In genomic region chr13:33017410-33017929, GRCh38 we compare ENCODE assay signal across 9 cellular contexts. TPM values are rescaled to one million over a fixed set of nuclear protein-coding genes. Genes with fewer than 3 reads are reported as not detected.
A peak's percentile ranks its signal among the peaks of the same experiment; 100 is the strongest.
DNase-seq lines count a peak whose midpoint lies in the region; ATAC-seq, FAIRE-seq and TF ChIP-seq lines count a peak whose summit lies in the region.
"Had no signal": no experiment of that assay in that cellular context is flagged by ENCODE, and none has a peak within 500 bp of the region (broad histone marks: within the 10 kb centered on the region; RNA-seq: fewer than 3 reads in every experiment).

No MANE protein-coding gene starts in this region.

- CTCF ChIA-PET in activated CD8-positive, alpha-beta T cell treated with anti-CD3 and anti-CD28 coated beads for 36 hours (lab: Charles Lee), result interaction anchor here (0.6 to 1.6 kb wide), 13 partner anchors 10 to 437 kb away, joined by 3 to 7 read pairs (median 3); partner anchors contain the start of gene PDS5B

- FAIRE-seq in D721Med (lab: Jason Lieb, UNC), result no peak

- peak overlapping the region; percentile 73 for H2AFZ ChIP-seq in neuronal stem cell (ENCODE audit: low read length)

- H3K9me3 ChIP-seq in gastroesophageal sphincter, result no peaks in the 10 kb centered on the region
- H3K9me3 ChIP-seq in neuronal stem cell (replicated peaks in 1 of 2; ENCODE audit: control insufficient read depth in 2 of 2, insufficient read depth in 1 of 2, low read depth in 1 of 2, low read length in 2 of 2), result peaks cover 0 to 24% of the 10 kb centered on the region in 2 donors

- H2BK12ac ChIP-seq in neuronal stem cell (ENCODE audit: low read length), result peak overlapping the region; percentile 75

- no peak overlapping the region for H3K23ac ChIP-seq in neuronal stem cell (ENCODE audit: low read depth, low read length, poor library complexity)

- DNase-seq in D721Med (ENCODE audit: insufficient read length, low spot score), result no peak
- peak; percentile 79 for DNase-seq in activated CD8-positive, alpha-beta T cell treated with anti-CD3 and anti-CD28 coated beads for 36 hours
- no peak for DNase-seq in neuronal stem cell (ENCODE audit: low spot score)
- DNase-seq in EL, result no peak
- no peak for DNase-seq in NCI-H2171 treated with DMSO at 0.1 percent for 48 hours (lab: John Stamatoyannopoulos, UW)

- H3K36me3 ChIP-seq in gastroesophageal sphincter, result no peaks in the 10 kb centered on the region
- no peaks in the 10 kb centered on the region for H3K36me3 ChIP-seq in neuronal stem cell (replicated peaks in 1 of 2; ENCODE audit: control insufficient read depth in 2 of 2, insufficient read depth in 2 of 2, low read length in 2 of 2)

- no peaks in the 10 kb centered on the region for H3K9me3 Mint-ChIP-seq in activated CD8-positive, alpha-beta T cell treated with anti-CD3 and anti-CD28 coated beads for 36 hours

- peak overlapping the region in 3 of 4 donors; percentile 73 to 81 (median 80) for H3K27ac ChIP-seq in gastroesophageal sphincter
- no peak overlapping the region for H3K27ac ChIP-seq in neuronal stem cell (replicated peaks; ENCODE audit: low read length)

- no peak for TF ChIP-seq EP300 in gastroesophageal sphincter (IDR thresholded peaks at IDR 0.05)

- peak overlapping the region; percentile 41 to 64 for H3K4me3 ChIP-seq in gastroesophageal sphincter
- H3K4me3 ChIP-seq in neuronal stem cell (ENCODE audit: low read length in 2 of 2), result peak overlapping the region in 1 of 2 donors; percentile 80

- H3K27me3 ChIP-seq in gastroesophageal sphincter (no peaks in the 10 kb centered on the region), neuronal stem cell (ENCODE audit: control insufficient read depth in 3 of 3, insufficient read depth in 3 of 3, low read depth in 1 of 3, low read length in 3 of 3) (peaks cover 12 to 83% (median 28%) of the 10 kb centered on the region in 3 experiments)

- peak overlapping the region; percentile 95 for H3K4me2 ChIP-seq in neuronal stem cell (ENCODE audit: insufficient read depth, low read length, poor library complexity, severe bottlenecking)

- intact Hi-C loops in activated CD8-positive, alpha-beta T cell treated with anti-CD3 and anti-CD28 coated beads for 36 hours (cut with micrococcal nuclease), result no loop called here

- H3K4me1 ChIP-seq in gastroesophageal sphincter (peaks cover 0 to 27% (median 0%) of the 10 kb centered on the region in 3 donors), neuronal stem cell (ENCODE audit: control insufficient read depth in 2 of 2, insufficient read depth in 1 of 2, low read depth in 1 of 2, low read length in 2 of 2) (peaks cover 0 to 6% of the 10 kb centered on the region in 2 donors)

- TF ChIP-seq CTCF in D721Med (IDR thresholded peaks at IDR 0.05; ENCODE audit: insufficient read depth, missing control alignments), result peak; percentile 20
- peak; percentile 65 for TF ChIP-seq CTCF in activated CD8-positive, alpha-beta T cell treated with anti-CD3 and anti-CD28 coated beads for 36 hours (IDR thresholded peaks at IDR 0.05)
- TF ChIP-seq CTCF in gastroesophageal sphincter (IDR thresholded peaks at IDR 0.05), result peak; percentile 13 to 65 (median 61)

- no peak overlapping the region for H4K91ac ChIP-seq in neuronal stem cell (ENCODE audit: low read depth, low read length, poor library complexity)

- no peak overlapping the region for H2BK15ac ChIP-seq in neuronal stem cell (ENCODE audit: low read length)

- no peaks in the 10 kb centered on the region for H3K79me1 ChIP-seq in neuronal stem cell (ENCODE audit: low read depth, low read length)

- peak overlapping the region; percentile 37 for H2BK120ac ChIP-seq in neuronal stem cell (ENCODE audit: low read depth, low read length)

- no peaks in the 10 kb centered on the region for H3K36me3 Mint-ChIP-seq in activated CD8-positive, alpha-beta T cell treated with anti-CD3 and anti-CD28 coated beads for 36 hours (ENCODE audit: low read depth)

- no peak for TF ChIP-seq POLR2A in gastroesophageal sphincter (IDR thresholded peaks at IDR 0.05)

- H3K4ac ChIP-seq in neuronal stem cell (ENCODE audit: low read length), result no peak overlapping the region

- peaks cover 58% of the 10 kb centered on the region for H3K27me3 Mint-ChIP-seq in activated CD8-positive, alpha-beta T cell treated with anti-CD3 and anti-CD28 coated beads for 36 hours

- 23 to 56% methylated on average over 5 to 11 of the region's 12 CpGs for WGBS in gastroesophageal sphincter (ENCODE audit: low coverage in 1 of 2), 2 donors
- WGBS in neuronal stem cell (ENCODE audit: extremely low coverage in 2 of 2, insufficient read length in 2 of 2, insufficient replicate concordance in 1 of 2), 2 donors, result no CpG with 5 or more reads among the region's 12 CpGs

- no peak overlapping the region for H3K14ac ChIP-seq in neuronal stem cell (ENCODE audit: low read length)

- H2AK5ac ChIP-seq in neuronal stem cell (ENCODE audit: low read depth, low read length), result no peak overlapping the region

- no peak overlapping the region for H2BK5ac ChIP-seq in neuronal stem cell (ENCODE audit: low read length)

- H3K27ac Mint-ChIP-seq in activated CD8-positive, alpha-beta T cell treated with anti-CD3 and anti-CD28 coated beads for 36 hours, result peak overlapping the region; percentile 4

- peak; percentile 79 for ATAC-seq in GM19395 (IDR thresholded peaks at IDR 0.05; ENCODE audit: unreplicated experiment)
- peak; percentile 72 for ATAC-seq in HG03442 (IDR thresholded peaks at IDR 0.05; ENCODE audit: unreplicated experiment)
- ATAC-seq in activated CD8-positive, alpha-beta T cell treated with anti-CD3 and anti-CD28 coated beads for 36 hours, result peak; percentile 95
- ATAC-seq in gastroesophageal sphincter, result peak; percentile 84

- peak overlapping the region; percentile 89 for H3K18ac ChIP-seq in neuronal stem cell (ENCODE audit: low read length)

- no peak overlapping the region for H4K8ac ChIP-seq in neuronal stem cell (ENCODE audit: low read depth, low read length)

- POLR2A ChIA-PET in activated CD8-positive, alpha-beta T cell treated with anti-CD3 and anti-CD28 coated beads for 36 hours (lab: Charles Lee), result interaction anchor here (0.9 kb wide), 1 partner anchor 367 kb away, joined by 4 read pairs; no protein-coding TSS in a partner anchor

- H3K9ac ChIP-seq in neuronal stem cell (ENCODE audit: low read depth, low read length, poor library complexity), result no peak overlapping the region

- H3K4me1 Mint-ChIP-seq in activated CD8-positive, alpha-beta T cell treated with anti-CD3 and anti-CD28 coated beads for 36 hours (ENCODE audit: low read depth), result peaks cover 12% of the 10 kb centered on the region

- peak overlapping the region; percentile 56 for H3K4me3 Mint-ChIP-seq in activated CD8-positive, alpha-beta T cell treated with anti-CD3 and anti-CD28 coated beads for 36 hours

RNA-seq across cellular contexts. Expression of gene KL, which starts 1.2 kb away (rescaled TPM):
- total RNA-seq in activated CD8-positive, alpha-beta T cell treated with anti-CD3 and anti-CD28 coated beads for 36 hours, result under 1 TPM; 0.22 to 0.27 TPM
- total RNA-seq in gastroesophageal sphincter, result 1 to 10 TPM; 1.7 to 6.6 (median 3.4) TPM
- 0.08 TPM for polyA plus RNA-seq in neuronal stem cell (2013, experiment 1 of 2)
- polyA plus RNA-seq in neuronal stem cell (2013, experiment 2 of 2), result 0.04 TPM
- total RNA-seq: myocyte had no signal
